In the genomic region with DNA sequence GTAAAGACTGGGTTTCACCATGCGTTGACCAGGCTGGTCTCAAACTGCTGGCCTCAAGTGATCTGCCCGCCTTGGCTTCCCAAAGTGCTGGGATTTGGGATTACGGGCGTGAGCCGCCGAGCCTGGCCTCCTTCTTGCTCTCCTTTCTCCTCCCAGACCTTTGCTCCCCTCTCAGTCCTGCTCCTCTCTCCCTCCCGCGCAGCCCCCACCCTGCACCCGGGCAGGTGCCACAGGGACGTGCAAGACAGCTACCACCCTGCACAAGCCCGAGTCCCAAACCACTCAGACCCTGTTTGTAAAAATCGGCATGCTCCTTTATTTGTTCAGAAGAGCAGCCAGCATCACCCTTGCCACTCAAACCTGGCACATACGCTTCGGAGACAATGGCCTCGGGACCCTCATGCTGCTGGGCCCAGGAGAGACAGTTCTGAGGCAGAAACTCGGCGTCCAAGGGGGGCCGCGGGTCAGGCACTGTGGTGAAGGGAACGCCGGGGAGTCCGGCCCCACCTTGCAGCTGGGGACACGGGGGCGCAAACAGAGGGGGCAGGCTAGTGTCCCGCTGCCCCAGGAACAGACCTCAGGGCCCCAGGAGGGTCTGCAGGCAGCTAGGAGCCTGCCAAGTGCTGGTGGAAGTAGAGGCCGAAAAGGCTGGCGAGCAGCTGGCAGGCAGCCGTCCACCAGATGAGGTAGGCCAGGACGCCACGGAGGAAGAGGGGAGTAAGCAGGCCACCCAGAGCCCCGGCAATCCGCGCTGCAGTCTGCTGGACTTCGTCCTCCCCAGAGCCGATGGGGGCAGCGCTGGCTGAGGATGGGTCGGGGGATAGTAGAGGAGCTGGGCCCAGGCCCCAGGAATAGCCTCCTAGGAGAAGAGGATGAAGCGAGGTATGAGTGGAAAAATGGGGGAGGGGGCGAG, we compare ENCODE assay signal across 28 cellular contexts. TPM values are rescaled to one million over a fixed set of nuclear protein-coding genes. Genes with fewer than 3 reads are reported as not detected.
DNase-seq lines count a peak whose midpoint lies in the region; ATAC-seq, FAIRE-seq and TF ChIP-seq lines count a peak whose summit lies in the region.
"Had no signal": no experiment of that assay in that cellular context is flagged by ENCODE, and none has a peak within 500 bp of the region (broad histone marks: within the 10 kb centered on the region; RNA-seq: fewer than 3 reads in every experiment).

No MANE protein-coding gene starts in this region.

- TF ChIP-seq RAD21 in IMR-90 (IDR thresholded peaks at IDR 0.05; ENCODE audit: low read length) = no peak

- H2BK15ac ChIP-seq in IMR-90 (ENCODE audit: low read depth, low read length) = no peak overlapping the region

- in situ Hi-C loops in IMR-90 (cut with MboI; ENCODE audit: low sequenced_read_pairs) = no loop called here

- no peak for DNase-seq in IMR-90
- DNase-seq in kidney = no peak
- DNase-seq in progenitor cell of endocrine pancreas (ENCODE audit: low spot score, unreplicated experiment) = no peak
- no peak for DNase-seq in DMS79 treated with DMSO at 0.1 percent for 48 hours (lab: John Stamatoyannopoulos, UW)
- no peak for DNase-seq in HEK293T (ENCODE audit: extremely low spot score)
- DNase-seq in head of caudate nucleus = no peak
- DNase-seq: activated CD4-positive, alpha-beta memory T cell treated with anti-CD3 and anti-CD28 coated beads, Interleukin-2, amount 10 ng/mL, durations not matched to agents 7 days and 5 days; activated CD8-positive, alpha-beta memory T cell treated with anti-CD3 and anti-CD28 coated beads, Interleukin-2, amount 50 U/mL, for 4 hours; activated naive CD4-positive, alpha-beta T cell treated with anti-CD3 and anti-CD28 coated beads, Interleukin-2, amount 50 U/mL, for 16 hours; CD4-positive, alpha-beta memory T cell; DMS 273 treated with DMSO at 0.1 percent for 48 hours; dorsolateral prefrontal cortex; gastrocnemius medialis; mammary epithelial cell; NCI-H146; NCI-H446; NCI-H748 treated with DMSO at 0.1 percent for 48 hours; stimulated activated naive B cell treated with anti-CD40 and anti-IgM and Interleukin-4, amounts not matched to agents 10 μg/mL and 1 μg/mL and 100 μg/mL, for 72 hours; T-helper 17 cell; upper lobe of right lung had no signal

- H3K56ac ChIP-seq in IMR-90 (ENCODE audit: extremely low read depth, insufficient read depth, low read length) = no peak overlapping the region

- H3K4me1 Mint-ChIP-seq in progenitor cell of endocrine pancreas (ENCODE audit: low read depth) = no peaks in the 10 kb centered on the region
- H3K4me1 Mint-ChIP-seq: activated CD4-positive, alpha-beta memory T cell treated with anti-CD3 and anti-CD28 coated beads, Interleukin-2, amount 10 ng/mL, durations not matched to agents 7 days and 5 days; CD4-positive, alpha-beta memory T cell; T-helper 17 cell had no signal

- H2AK5ac ChIP-seq in IMR-90 (ENCODE audit: low read depth, low read length) = no peak overlapping the region

- H3K36me3 Mint-ChIP-seq in progenitor cell of endocrine pancreas (ENCODE audit: insufficient read depth) = peaks cover 27% of the 10 kb centered on the region

- 87% methylated on average over 10 of the region's 39 CpGs; no CpG with 5 or more reads in 1 of the 2 experiments for WGBS in IMR-90 (ENCODE audit: extremely low coverage in 2 of 2, insufficient read length in 1 of 2), 2 experiments

- no peak overlapping the region for H3K4ac ChIP-seq in IMR-90 (ENCODE audit: low read depth, low read length)

- H3K9ac ChIP-seq in IMR-90 (ENCODE audit: low read depth, low read length) (no peak overlapping the region), kidney (ENCODE audit: low read length in 2 of 2) (no peak overlapping the region)

- no TSS peak for BruUV-seq in IMR-90 (replicated peaks; lab: Mats Ljungman, UMichigan)

- H3K79me1 ChIP-seq in IMR-90 (ENCODE audit: low read depth in 1 of 2, low read length in 2 of 2) = no peaks in the 10 kb centered on the region

- CTCF ChIA-PET in IMR-90 (lab: Yijun Ruan, JAX) = no interaction called here
- CTCF ChIA-PET in HEK293T (lab: Yijun Ruan, JAX) = no interaction called here

- H3K9me3 ChIP-seq in IMR-90 (ENCODE audit: control insufficient read depth, insufficient read depth, low read length) (0 out of 2 replicates have a peak, but pooled peaks cover 2% of the 10 kb centered on the region), kidney (ENCODE audit: control insufficient read depth in 1 of 2, low read length in 2 of 2) (peaks cover 2 to 5% of the 10 kb centered on the region in 2 donors)
- H3K9me3 ChIP-seq: body of pancreas, gastrocnemius medialis, suprapubic skin, upper lobe of right lung had no signal

- POLR2A ChIA-PET in IMR-90 (lab: Charles Lee; ENCODE audit: unreplicated experiment) (no interaction called here), HEK293T (lab: Yijun Ruan, JAX) (no interaction called here)

- no peak for TF ChIP-seq POLR2A in IMR-90 (IDR thresholded peaks at IDR 0.05; ENCODE audit: low read depth, low read length)

- no peak overlapping the region for H3K4me3 ChIP-seq in IMR-90 (ENCODE audit: insufficient read depth, low read depth, low read length)
- H3K4me3 ChIP-seq in kidney (ENCODE audit: low read length in 2 of 2) = peak overlapping the region in 1 of 2 donors; percentile 32
- H3K4me3 ChIP-seq: body of pancreas, dorsolateral prefrontal cortex, gastrocnemius medialis, hepatocyte, psoas muscle, suprapubic skin, upper lobe of right lung had no signal

- peaks cover 12% of the 10 kb centered on the region; the same call in 1 of the 2 replicates for H3K36me3 ChIP-seq in IMR-90 (ENCODE audit: control insufficient read depth, insufficient read depth, low read length)
- H3K36me3 ChIP-seq in kidney (ENCODE audit: control insufficient read depth in 1 of 2, insufficient read depth in 2 of 2, low read length in 2 of 2) = no peaks in the 10 kb centered on the region

- peaks cover 8% of the 10 kb centered on the region for H3K9me3 Mint-ChIP-seq in progenitor cell of endocrine pancreas (ENCODE audit: low read depth)

- H2AFZ ChIP-seq in IMR-90 (replicated peaks; ENCODE audit: low read length, poor library complexity) = peak overlapping the region; percentile 14
- H2AFZ ChIP-seq: hepatocyte had no signal

- intact Hi-C loops in IMR-90 (cut with micrococcal nuclease) = no loop called here
- intact Hi-C loops in kidney (cut with DNase I) = no loop called here
- intact Hi-C loops in head of caudate nucleus (cut with DNase I) = no loop called here

- FAIRE-seq in kidney (lab: Jason Lieb, UNC) = no peak
- FAIRE-seq: GM12891 had no signal

- peak overlapping the region; percentile 55 for H2AK9ac ChIP-seq in IMR-90 (replicated peaks; ENCODE audit: low read depth, low read length, poor library complexity)

- no peak overlapping the region for H4K5ac ChIP-seq in IMR-90 (ENCODE audit: low read depth, low read length)

- no peak overlapping the region for H2BK20ac ChIP-seq in IMR-90 (ENCODE audit: low read depth, low read length)

- no peak overlapping the region for H3K23ac ChIP-seq in IMR-90 (ENCODE audit: low read depth, low read length)

- H3K18ac ChIP-seq in IMR-90 (ENCODE audit: low read depth, low read length) = no peak overlapping the region

- no peak overlapping the region for H3K4me3 Mint-ChIP-seq in progenitor cell of endocrine pancreas (ENCODE audit: low read depth)
- H3K4me3 Mint-ChIP-seq: activated CD4-positive, alpha-beta memory T cell treated with anti-CD3 and anti-CD28 coated beads, Interleukin-2, amount 10 ng/mL, durations not matched to agents 7 days and 5 days; CD4-positive, alpha-beta memory T cell; stimulated activated naive B cell treated with anti-CD40 and anti-IgM and Interleukin-4, amounts not matched to agents 10 μg/mL and 1 μg/mL and 100 μg/mL, for 72 hours had no signal

- H3K4me1 ChIP-seq in IMR-90 (ENCODE audit: control insufficient read depth, insufficient read depth, low read length) (no peaks in the 10 kb centered on the region), kidney (ENCODE audit: control insufficient read depth in 1 of 2, insufficient read depth in 1 of 2, low read depth in 1 of 2, low read length in 2 of 2) (no peaks in the 10 kb centered on the region)
- H3K4me1 ChIP-seq: body of pancreas, gastrocnemius medialis, psoas muscle, suprapubic skin, upper lobe of right lung had no signal

- TF ChIP-seq CTCF in 22Rv1 (IDR thresholded peaks at IDR 0.05) (no peak), IMR-90 (conservative IDR thresholded peaks at IDR 0.05; ENCODE audit: low read depth, low read length) (no peak), kidney (IDR thresholded peaks at IDR 0.05; ENCODE audit: borderline replicate concordance, extremely low read depth, insufficient read depth) (no peak), progenitor cell of endocrine pancreas (IDR thresholded peaks at IDR 0.05; ENCODE audit: unreplicated experiment) (no peak)

- H3K4me2 ChIP-seq in IMR-90 (ENCODE audit: low read depth, low read length) = no peak overlapping the region

- no peaks in the 10 kb centered on the region for H3K27me3 ChIP-seq in IMR-90 (ENCODE audit: control insufficient read depth, insufficient read depth, low read length)
- H3K27me3 ChIP-seq: body of pancreas, dorsolateral prefrontal cortex, gastrocnemius medialis, hepatocyte, suprapubic skin, upper lobe of right lung had no signal

- no peaks in the 10 kb centered on the region for H4K20me1 ChIP-seq in IMR-90 (ENCODE audit: insufficient read depth, low read length)

- no peak overlapping the region for H3K14ac ChIP-seq in IMR-90 (replicated peaks; ENCODE audit: low read depth, low read length)

- no peaks in the 10 kb centered on the region for H3K9me1 ChIP-seq in IMR-90 (ENCODE audit: insufficient read depth, low read length)

- dilution Hi-C loops in IMR-90 (cut with HindIII; ENCODE audit: low sequenced_read_pairs, unreplicated experiment) = no loop called here

- H4K8ac ChIP-seq in IMR-90 (ENCODE audit: low read depth in 2 of 2, low read length in 2 of 2) = no peak overlapping the region

- H2BK5ac ChIP-seq in IMR-90 (ENCODE audit: low read depth, low read length, poor library complexity, severe bottlenecking) = no peak overlapping the region

- H4K91ac ChIP-seq in IMR-90 (ENCODE audit: insufficient read depth, low read depth, low read length) = no peak overlapping the region

- no peak for ATAC-seq in IMR-90 (ENCODE audit: low read depth)
- ATAC-seq: activated CD4-positive, CD25-positive, alpha-beta regulatory T cell treated with anti-CD3 and anti-CD28 coated beads, Interleukin-2, amount 50 U/mL, for 24 hours; gastrocnemius medialis; T-helper 17 cell had no signal

- no peak overlapping the region for H2BK120ac ChIP-seq in IMR-90 (ENCODE audit: low read depth, low read length)

- H3K27ac ChIP-seq in 22Rv1 = peak overlapping the region; percentile 18; the same call in 1 of the 2 replicates
- H3K27ac ChIP-seq in IMR-90 (ENCODE audit: insufficient read depth, low read length) = no peak overlapping the region
- peak overlapping the region; percentile 47 to 71 for H3K27ac ChIP-seq in kidney (ENCODE audit: low read depth in 2 of 2, low read length in 2 of 2)
- H3K27ac ChIP-seq: body of pancreas, dorsolateral prefrontal cortex, gastrocnemius medialis, hepatocyte, psoas muscle, suprapubic skin, upper lobe of right lung had no signal

- no peaks in the 10 kb centered on the region for H3K27me3 Mint-ChIP-seq in progenitor cell of endocrine pancreas
- H3K27me3 Mint-ChIP-seq: activated CD4-positive, alpha-beta memory T cell treated with anti-CD3 and anti-CD28 coated beads, Interleukin-2, amount 10 ng/mL, durations not matched to agents 7 days and 5 days; CD4-positive, alpha-beta memory T cell; stimulated activated naive B cell treated with anti-CD40 and anti-IgM and Interleukin-4, amounts not matched to agents 10 μg/mL and 1 μg/mL and 100 μg/mL, for 72 hours; T-helper 17 cell had no signal

- H3K27ac Mint-ChIP-seq in progenitor cell of endocrine pancreas = peak overlapping the region; percentile 56
- H3K27ac Mint-ChIP-seq: activated CD4-positive, alpha-beta memory T cell treated with anti-CD3 and anti-CD28 coated beads, Interleukin-2, amount 10 ng/mL, durations not matched to agents 7 days and 5 days; stimulated activated naive B cell treated with anti-CD40 and anti-IgM and Interleukin-4, amounts not matched to agents 10 μg/mL and 1 μg/mL and 100 μg/mL, for 72 hours; T-helper 17 cell had no signal

RNA-seq across cellular contexts. Expression of a gene that starts 18.7 kb away (rescaled TPM):
- total RNA-seq in IMR-90 (2012; rRNA removed) = 11.1 TPM in 2 replicates
- 34.8 and 45.9 TPM in 2 replicates for polyA plus RNA-seq in IMR-90 (2012; rRNA removed)
- polyA plus RNA-seq in IMR-90 (2012; cell fraction: cytosol; rRNA removed) = 28.8 and 49.7 TPM in 2 replicates
- polyA plus RNA-seq in IMR-90 (2012; cell fraction: nucleus; rRNA removed; ENCODE audit: low replicate concordance) = 80.2 and 243 TPM in 2 replicates
- total RNA-seq in kidney = 23.9 TPM
- 37.1 TPM for polyA plus RNA-seq in kidney (ENCODE audit: insufficient read depth, low read depth, low replicate concordance)
- total RNA-seq in progenitor cell of endocrine pancreas = 38.8 and 42.3 TPM in 2 replicates

RNA-seq across cellular contexts. Expression of a gene that starts 50.5 kb away (rescaled TPM):
- total RNA-seq in IMR-90 (2012; rRNA removed) (under 0.01 and 0.18 TPM in 2 replicates), kidney (3.4 TPM), progenitor cell of endocrine pancreas (4.2 and 4.4 TPM in 2 replicates)
- polyA plus RNA-seq in IMR-90 (2012; rRNA removed) (0.80 and 0.94 TPM in 2 replicates), kidney (ENCODE audit: insufficient read depth, low read depth, low replicate concordance) (0.47 TPM)
- polyA plus RNA-seq in IMR-90 (2012; cell fraction: cytosol; rRNA removed) = 0.35 and 0.53 TPM in 2 replicates
- 4.8 and 7.4 TPM in 2 replicates for polyA plus RNA-seq in IMR-90 (2012; cell fraction: nucleus; rRNA removed; ENCODE audit: low replicate concordance)
- total RNA-seq: body of pancreas, skeletal muscle tissue had no signal

RNA-seq across cellular contexts. Expression of a gene that starts 55.8 kb away (rescaled TPM):
- 1.9 and 2.0 TPM in 2 replicates for total RNA-seq in IMR-90 (2012; rRNA removed)
- polyA plus RNA-seq in IMR-90 (2012; rRNA removed) = 8.6 and 9.9 TPM in 2 replicates
- 5.5 and 11.2 TPM in 2 replicates for polyA plus RNA-seq in IMR-90 (2012; cell fraction: cytosol; rRNA removed)
- 20.2 and 34.5 TPM in 2 replicates for polyA plus RNA-seq in IMR-90 (2012; cell fraction: nucleus; rRNA removed; ENCODE audit: low replicate concordance)
- total RNA-seq in kidney = 9.7 TPM
- 70.7 TPM for polyA plus RNA-seq in kidney (ENCODE audit: insufficient read depth, low read depth, low replicate concordance)
- total RNA-seq in progenitor cell of endocrine pancreas = 10.5 and 10.7 TPM in 2 replicates
